Comparison of ENCODE assay signal across 11 cellular contexts in genomic region chr6:49541210-49541724, GRCh38. TPM values are rescaled to one million over a fixed set of nuclear protein-coding genes. Genes with fewer than 3 reads are reported as not detected.
A peak's percentile ranks its signal among the peaks of the same experiment; 100 is the strongest.
DNase-seq lines count a peak whose midpoint lies in the region; ATAC-seq, FAIRE-seq and TF ChIP-seq lines count a peak whose summit lies in the region.
"Had no signal": no experiment of that assay in that cellular context is flagged by ENCODE, and none has a peak within 500 bp of the region (broad histone marks: within the 10 kb centered on the region; RNA-seq: fewer than 3 reads in every experiment).

No MANE protein-coding gene starts in this region.

- no peaks in the 10 kb centered on the region for H3K36me3 Mint-ChIP-seq in natural killer cell treated with Interleukin-12 subunit alpha and Interleukin-12 subunit beta and Interleukin-15 and Interleukin-18, amount 100 ng/mL, for 72 hours

- peak; percentile 79 for DNase-seq in EH (ENCODE audit: low read depth)
- peak; percentile 51 for DNase-seq in NCI-H1105 treated with DMSO at 0.1 percent for 48 hours (lab: John Stamatoyannopoulos, UW)
- DNase-seq in K562 (ENCODE audit: extremely low read depth in 1 of 4, low spot score in 3 of 4), result peak in 2 of 4 experiments; percentile 29 to 31
- DNase-seq in myocyte (ENCODE audit: low read depth), result peak; percentile 45
- DNase-seq in natural killer cell treated with Interleukin-12 subunit alpha and Interleukin-12 subunit beta and Interleukin-15 and Interleukin-18, amount 100 ng/mL, for 72 hours (ENCODE audit: low spot score), result no peak
- DNase-seq in NCI-H1092 treated with DMSO at 0.1 percent for 48 hours (lab: John Stamatoyannopoulos, UW), result no peak
- DNase-seq in midbrain (lab: John Stamatoyannopoulos, UW), result no peak
- DNase-seq: activated CD8-positive, alpha-beta T cell treated with anti-CD3 and anti-CD28 coated beads, Interleukin-2, amount 10 ng/mL, durations not matched to agents 7 days and 5 days had no signal

- intact Hi-C loops in K562 (cut with micrococcal nuclease), result no loop called here

- H4K20me1 ChIP-seq in K562 (replicated peaks; ENCODE audit: control insufficient read depth, insufficient read depth, low read length), result no peaks in the 10 kb centered on the region

- no peaks in the 10 kb centered on the region for H3K4me1 Mint-ChIP-seq in natural killer cell treated with Interleukin-12 subunit alpha and Interleukin-12 subunit beta and Interleukin-15 and Interleukin-18, amount 100 ng/mL, for 72 hours (ENCODE audit: low read depth in 2 of 2)

- no peak overlapping the region for H3K4me3 ChIP-seq in K562
- H3K4me3 ChIP-seq: body of pancreas, prostate gland had no signal

- no peak overlapping the region for H3K4me3 Mint-ChIP-seq in natural killer cell treated with Interleukin-12 subunit alpha and Interleukin-12 subunit beta and Interleukin-15 and Interleukin-18, amount 100 ng/mL, for 72 hours
- H3K4me3 Mint-ChIP-seq: activated CD8-positive, alpha-beta T cell treated with anti-CD3 and anti-CD28 coated beads, Interleukin-2, amount 10 ng/mL, durations not matched to agents 7 days and 5 days had no signal

- no TSS peak for BruUV-seq in K562 (replicated peaks; lab: Mats Ljungman, UMichigan)

- CTCF ChIA-PET in K562 (lab: Yijun Ruan, JAX; ENCODE audit: low intra/inter-chr PET ratio), result interaction anchor here (0.7 to 1.1 kb wide), 2 partner anchors 10 to 490 kb away, joined by 3 to 4 read pairs; no protein-coding TSS in a partner anchor

- H3K4me1 ChIP-seq in K562 (replicated peaks in 1 of 2; ENCODE audit: control insufficient read depth in 2 of 2, insufficient read depth in 2 of 2, low read length in 2 of 2), result peaks cover 0 to 16% of the 10 kb centered on the region in 2 experiments; a peak in 2 of 5 replicates
- H3K4me1 ChIP-seq: prostate gland had no signal

- no peak for TF ChIP-seq POLR2A in K562 (conservative IDR thresholded peaks at IDR 0.05)

- TF ChIP-seq CTCF in K562 (IDR thresholded peaks at IDR 0.05 in 2 of 3, conservative IDR thresholded peaks at IDR 0.05 in 1 of 3; ENCODE audit: insufficient read depth in 2 of 3, low read depth in 1 of 3, low read length in 3 of 3), result no peak

- no peak for TF ChIP-seq RAD21 in K562 (CRISPR knock-in tag; conservative IDR thresholded peaks at IDR 0.05 in 1 of 2, IDR thresholded peaks at IDR 0.05 in 1 of 2)

- H3K9me1 ChIP-seq in K562 (ENCODE audit: control insufficient read depth, insufficient read depth, low read length), result no peaks in the 10 kb centered on the region

- H3K27me3 ChIP-seq in K562 (ENCODE audit: control insufficient read depth in 2 of 2, insufficient read depth in 2 of 2, low read length in 2 of 2), result no peaks in the 10 kb centered on the region
- H3K27me3 ChIP-seq: body of pancreas had no signal

- POLR2A ChIA-PET in K562 (lab: Yijun Ruan, JAX), result interaction anchor here (0.6 to 1.5 kb wide), 3 partner anchors 9 to 16 kb away, joined by 3 to 4 read pairs (median 4); no protein-coding TSS in a partner anchor

- H2AFZ ChIP-seq in K562 (ENCODE audit: low read depth, low read length), result peak overlapping the region; percentile 40

- ATAC-seq in K562 (peak; percentile 29), HG02938 (IDR thresholded peaks at IDR 0.05; ENCODE audit: unreplicated experiment) (no peak)
- no peak for ATAC-seq in natural killer cell treated with Interleukin-12 subunit alpha and Interleukin-12 subunit beta and Interleukin-15 and Interleukin-18, amount 100 ng/mL, for 72 hours
- ATAC-seq: activated CD8-positive, alpha-beta T cell treated with anti-CD3 and anti-CD28 coated beads, Interleukin-2, amount 10 ng/mL, durations not matched to agents 7 days and 5 days had no signal

- no peak overlapping the region for H3K27ac Mint-ChIP-seq in natural killer cell treated with Interleukin-12 subunit alpha and Interleukin-12 subunit beta and Interleukin-15 and Interleukin-18, amount 100 ng/mL, for 72 hours
- H3K27ac Mint-ChIP-seq: activated CD8-positive, alpha-beta T cell treated with anti-CD3 and anti-CD28 coated beads, Interleukin-2, amount 10 ng/mL, durations not matched to agents 7 days and 5 days had no signal

- no peak overlapping the region for H3K9ac ChIP-seq in K562 (ENCODE audit: insufficient read depth in 1 of 2, low read depth in 2 of 2, low read length in 2 of 2)

- H3K36me3 ChIP-seq in K562 (ENCODE audit: control insufficient read depth, insufficient read depth, low read length), result no peaks in the 10 kb centered on the region
- H3K36me3 ChIP-seq: prostate gland had no signal

- H3K27me3 Mint-ChIP-seq in natural killer cell treated with Interleukin-12 subunit alpha and Interleukin-12 subunit beta and Interleukin-15 and Interleukin-18, amount 100 ng/mL, for 72 hours, result peaks cover 0 to 2% of the 10 kb centered on the region in 2 donors

- no peaks in the 10 kb centered on the region for H3K79me2 ChIP-seq in K562 (ENCODE audit: control insufficient read depth, insufficient read depth, low read length)

- H3K4me2 ChIP-seq in K562 (ENCODE audit: insufficient read depth, low read length), result no peak overlapping the region

- peak overlapping the region; percentile 59; the same call in 1 of the 3 replicates for H3K27ac ChIP-seq in K562 (ENCODE audit: extremely low read depth, low read depth, low read length)
- H3K27ac ChIP-seq: prostate gland had no signal

- H3K9me3 Mint-ChIP-seq in natural killer cell treated with Interleukin-12 subunit alpha and Interleukin-12 subunit beta and Interleukin-15 and Interleukin-18, amount 100 ng/mL, for 72 hours, result no peaks in the 10 kb centered on the region

- H3K9me3 ChIP-seq in K562 (replicated peaks; ENCODE audit: control insufficient read depth, insufficient read depth, low read depth, low read length), result no peaks in the 10 kb centered on the region
- H3K9me3 ChIP-seq: prostate gland had no signal

- peak; percentile 15; the same call in 1 of the 2 replicates for TF ChIP-seq EP300 in K562 (IDR thresholded peaks at IDR 0.05; ENCODE audit: low read length)

- WGBS in K562 (ENCODE audit: insufficient coverage, low coverage, missing lambda C conversion rate), result 0% methylated on average over 1 of the region's 1 CpG

- in situ Hi-C loops in K562 (cut with MboI), result no loop called here

- FAIRE-seq in K562 (lab: Jason Lieb, UNC), result no peak

TF ChIP-seq in K562, 482 proteins besides CTCF, POLR2A, EP300 and RAD21 (continues in another document):
- TF ChIP-seq IRF2 (CRISPR knock-in tag; IDR thresholded peaks at IDR 0.05), result no peak

RNA-seq across cellular contexts. Expression of gene C6orf141, which starts 9.2 kb away (rescaled TPM):
- total RNA-seq in K562 (2011; cell fraction: chromatin; rRNA removed; ENCODE audit: low replicate concordance), result not detected in 2 replicates
- not detected in 2 replicates for total RNA-seq in K562 (2011; cell fraction: nucleolus; rRNA removed)
- not detected in 2 replicates for total RNA-seq in K562 (2011; cell fraction: nucleoplasm; rRNA removed)
- total RNA-seq in K562 (2014; rRNA removed), result not detected in 2 replicates
- total RNA-seq in K562 (2014; rRNA removed; fragmentation: Illumina TruSeq; extraction: Trizol), result not detected in 2 replicates
- total RNA-seq in K562 (2015; rRNA removed; fragmentation: Illumina TruSeq; extraction: Trizol), result not detected in 2 replicates
- total RNA-seq in K562 (2021), result not detected in 2 replicates
- polyA plus RNA-seq in K562 (2011; rRNA removed), result not detected in 2 replicates
- polyA plus RNA-seq in K562 (2011; cell fraction: cytosol; rRNA removed), result not detected in 2 replicates
- not detected in 2 replicates for polyA plus RNA-seq in K562 (2011; cell fraction: nucleus; rRNA removed)
- polyA plus RNA-seq in K562 (2012), result not detected in 2 replicates
- polyA plus RNA-seq in K562 (2014; fragmentation: Illumina TruSeq; extraction: Trizol), result not detected in 2 replicates
- not detected for polyA plus RNA-seq in K562 (2014; fragmentation: Nextera tagmentation; extraction: Ambion mirVana)
- polyA plus RNA-seq in K562 (2014; rRNA removed), result not detected in 2 replicates
- polyA minus RNA-seq in K562 (2011; rRNA and poly(A)+ RNA removed), result not detected in 2 replicates
- not detected in 2 replicates for polyA minus RNA-seq in K562 (2011; cell fraction: cytosol; rRNA and poly(A)+ RNA removed)
- polyA minus RNA-seq in K562 (2011; cell fraction: nucleus; rRNA and poly(A)+ RNA removed), result not detected in 2 replicates
- 0.08 TPM in 1 of 2 replicates, not detected in the other for total RNA-seq in myocyte
- not detected for polyA plus RNA-seq in myocyte (2012)
- total RNA-seq in natural killer cell treated with Interleukin-12 subunit alpha and Interleukin-12 subunit beta and Interleukin-15 and Interleukin-18, amount 100 ng/mL, for 72 hours, result not detected

RNA-seq across cellular contexts. Expression of gene GLYATL3, which starts 41.5 kb away (rescaled TPM):
- total RNA-seq in K562 (2011; cell fraction: chromatin; rRNA removed; ENCODE audit: low replicate concordance), result not detected in 2 replicates
- total RNA-seq in K562 (2011; cell fraction: nucleolus; rRNA removed), result not detected in 2 replicates
- total RNA-seq in K562 (2011; cell fraction: nucleoplasm; rRNA removed), result not detected in 2 replicates
- not detected in 2 replicates for total RNA-seq in K562 (2014; rRNA removed)
- not detected in 2 replicates for total RNA-seq in K562 (2014; rRNA removed; fragmentation: Illumina TruSeq; extraction: Trizol)
- not detected in 2 replicates for total RNA-seq in K562 (2015; rRNA removed; fragmentation: Illumina TruSeq; extraction: Trizol)
- not detected in 2 replicates for total RNA-seq in K562 (2021)
- not detected in 2 replicates for polyA plus RNA-seq in K562 (2011; rRNA removed)
- polyA plus RNA-seq in K562 (2011; cell fraction: cytosol; rRNA removed), result not detected in 2 replicates
- polyA plus RNA-seq in K562 (2011; cell fraction: nucleus; rRNA removed), result not detected in 2 replicates
- polyA plus RNA-seq in K562 (2012), result not detected in 2 replicates
- polyA plus RNA-seq in K562 (2014; fragmentation: Illumina TruSeq; extraction: Trizol), result not detected in 2 replicates
- polyA plus RNA-seq in K562 (2014; fragmentation: Nextera tagmentation; extraction: Ambion mirVana), result not detected
- not detected in 2 replicates for polyA plus RNA-seq in K562 (2014; rRNA removed)
- polyA minus RNA-seq in K562 (2011; rRNA and poly(A)+ RNA removed), result not detected in 2 replicates
- not detected in 2 replicates for polyA minus RNA-seq in K562 (2011; cell fraction: cytosol; rRNA and poly(A)+ RNA removed)
- polyA minus RNA-seq in K562 (2011; cell fraction: nucleus; rRNA and poly(A)+ RNA removed), result not detected in 2 replicates
- not detected in 2 replicates for total RNA-seq in myocyte
- polyA plus RNA-seq in myocyte (2012), result not detected
- total RNA-seq in natural killer cell treated with Interleukin-12 subunit alpha and Interleukin-12 subunit beta and Interleukin-15 and Interleukin-18, amount 100 ng/mL, for 72 hours, result not detected
- total RNA-seq: activated CD8-positive, alpha-beta T cell treated with anti-CD3 and anti-CD28 coated beads, Interleukin-2, amount 10 ng/mL, durations not matched to agents 7 days and 5 days; body of pancreas; prostate gland had no signal

Comparison
In these comparisons a context has a peak if more than half of its experiments do, and no peak if none do; other contexts are left out.
1. DNase-seq: peak in EH (single experiment), NCI-H1105 treated with DMSO at 0.1 percent for 48 hours (single experiment) and myocyte (single experiment); none in natural killer cell treated with Interleukin-12 subunit alpha and Interleukin-12 subunit beta and Interleukin-15 and Interleukin-18, amount 100 ng/mL, for 72 hours (single experiment), NCI-H1092 treated with DMSO at 0.1 percent for 48 hours (single experiment) and midbrain (single experiment).